ENCODE assay signal across 1 cellular context in genomic region chr7:39580150-39580874, GRCh38.
TF ChIP-seq lines count a peak whose summit lies in the region.

No MANE protein-coding gene starts in this region.

TF ChIP-seq in HepG2, 621 proteins besides CTCF, POLR2A, EP300 and RAD21 (continued from another document and continues in another):
- no peak for TF ChIP-seq ZNF646 (CRISPR knock-in tag; IDR thresholded peaks at IDR 0.05)
- no peak for TF ChIP-seq SMAD9 (CRISPR knock-in tag; IDR thresholded peaks at IDR 0.05)
- TF ChIP-seq ZNF430 (CRISPR knock-in tag; IDR thresholded peaks at IDR 0.05): no peak
- no peak for TF ChIP-seq SRSF4 (IDR thresholded peaks at IDR 0.05; ENCODE audit: low read depth, low read length, poor library complexity, severe bottlenecking)
- no peak for TF ChIP-seq ZNF260 (CRISPR knock-in tag; IDR thresholded peaks at IDR 0.05; ENCODE audit: borderline replicate concordance, low read depth)
- TF ChIP-seq ZNF225 (CRISPR knock-in tag; IDR thresholded peaks at IDR 0.05): no peak
- no peak for TF ChIP-seq ZNF83 (CRISPR knock-in tag; IDR thresholded peaks at IDR 0.05; ENCODE audit: borderline replicate concordance)
- no peak for TF ChIP-seq JARID2 (CRISPR knock-in tag; IDR thresholded peaks at IDR 0.05; ENCODE audit: insufficient replicate concordance)
- TF ChIP-seq ZNF121 (CRISPR knock-in tag; IDR thresholded peaks at IDR 0.05): no peak
- no peak for TF ChIP-seq PAWR (CRISPR knock-in tag; IDR thresholded peaks at IDR 0.05; ENCODE audit: borderline replicate concordance)
- no peak for TF ChIP-seq SCMH1 (CRISPR knock-in tag; IDR thresholded peaks at IDR 0.05; ENCODE audit: borderline replicate concordance)
- no peak for TF ChIP-seq SOX13 (IDR thresholded peaks at IDR 0.05)
- TF ChIP-seq SOX13 (CRISPR knock-in tag; conservative IDR thresholded peaks at IDR 0.05 in 1 of 2, IDR thresholded peaks at IDR 0.05 in 1 of 2): peak in 1 of 2 experiments; percentile 32; a peak in 1 of 4 replicates
- TF ChIP-seq ZBTB26 (CRISPR knock-in tag; IDR thresholded peaks at IDR 0.05; ENCODE audit: borderline replicate concordance): no peak
- TF ChIP-seq SATB2 (CRISPR knock-in tag; IDR thresholded peaks at IDR 0.05): no peak
- TF ChIP-seq MLXIP (CRISPR knock-in tag; IDR thresholded peaks at IDR 0.05; ENCODE audit: borderline replicate concordance): no peak
- TF ChIP-seq ATF5 (CRISPR knock-in tag; IDR thresholded peaks at IDR 0.05; ENCODE audit: low read depth): no peak
- no peak for TF ChIP-seq KDM5A (IDR thresholded peaks at IDR 0.05; ENCODE audit: borderline replicate concordance, low read length)
- TF ChIP-seq ASH2L (IDR thresholded peaks at IDR 0.05; ENCODE audit: insufficient read length, low read depth, low read length): no peak
- TF ChIP-seq ZFX (CRISPR knock-in tag; IDR thresholded peaks at IDR 0.05; ENCODE audit: low read depth): peak; percentile 61; the same call in 1 of the 2 replicates
- TF ChIP-seq IRF1 (CRISPR knock-in tag; IDR thresholded peaks at IDR 0.05; ENCODE audit: low read depth): no peak
- no peak for TF ChIP-seq ZHX2 (IDR thresholded peaks at IDR 0.05; ENCODE audit: low read depth)
- TF ChIP-seq ZHX2 (CRISPR knock-in tag; IDR thresholded peaks at IDR 0.05; ENCODE audit: borderline replicate concordance): no peak
- no peak for TF ChIP-seq ZNF383 (CRISPR knock-in tag; IDR thresholded peaks at IDR 0.05; ENCODE audit: borderline replicate concordance)
- TF ChIP-seq KLF11 (CRISPR knock-in tag; IDR thresholded peaks at IDR 0.05): no peak
- no peak for TF ChIP-seq IKZF4 (CRISPR knock-in tag; IDR thresholded peaks at IDR 0.05; ENCODE audit: borderline replicate concordance, low read depth, not compliant biosample characterization)
- TF ChIP-seq RFXANK (CRISPR knock-in tag; IDR thresholded peaks at IDR 0.05): no peak
- no peak for TF ChIP-seq MBNL3 (CRISPR knock-in tag; conservative IDR thresholded peaks at IDR 0.05)
- no peak for TF ChIP-seq ZMAT3 (CRISPR knock-in tag; conservative IDR thresholded peaks at IDR 0.05)
- no peak for TF ChIP-seq ONECUT2 (CRISPR knock-in tag; IDR thresholded peaks at IDR 0.05)
- no peak for TF ChIP-seq GMEB2 (CRISPR knock-in tag; IDR thresholded peaks at IDR 0.05; ENCODE audit: low read depth)
- TF ChIP-seq THRA (CRISPR knock-in tag; IDR thresholded peaks at IDR 0.05; ENCODE audit: borderline replicate concordance): peak; percentile 48; the same call in 1 of the 2 replicates
- TF ChIP-seq NKX3-1 (CRISPR knock-in tag; IDR thresholded peaks at IDR 0.05): no peak
- no peak for TF ChIP-seq FIP1L1 (IDR thresholded peaks at IDR 0.05; ENCODE audit: borderline replicate concordance, insufficient read depth, low read depth, low read length)
- TF ChIP-seq GRHL1 (CRISPR knock-in tag; conservative IDR thresholded peaks at IDR 0.05): no peak
- TF ChIP-seq SALL2 (CRISPR knock-in tag; IDR thresholded peaks at IDR 0.05): no peak
- TF ChIP-seq ZNF501 (CRISPR knock-in tag; IDR thresholded peaks at IDR 0.05): no peak
